ENCODE assay signal across 8 cellular contexts in the genomic region with DNA sequence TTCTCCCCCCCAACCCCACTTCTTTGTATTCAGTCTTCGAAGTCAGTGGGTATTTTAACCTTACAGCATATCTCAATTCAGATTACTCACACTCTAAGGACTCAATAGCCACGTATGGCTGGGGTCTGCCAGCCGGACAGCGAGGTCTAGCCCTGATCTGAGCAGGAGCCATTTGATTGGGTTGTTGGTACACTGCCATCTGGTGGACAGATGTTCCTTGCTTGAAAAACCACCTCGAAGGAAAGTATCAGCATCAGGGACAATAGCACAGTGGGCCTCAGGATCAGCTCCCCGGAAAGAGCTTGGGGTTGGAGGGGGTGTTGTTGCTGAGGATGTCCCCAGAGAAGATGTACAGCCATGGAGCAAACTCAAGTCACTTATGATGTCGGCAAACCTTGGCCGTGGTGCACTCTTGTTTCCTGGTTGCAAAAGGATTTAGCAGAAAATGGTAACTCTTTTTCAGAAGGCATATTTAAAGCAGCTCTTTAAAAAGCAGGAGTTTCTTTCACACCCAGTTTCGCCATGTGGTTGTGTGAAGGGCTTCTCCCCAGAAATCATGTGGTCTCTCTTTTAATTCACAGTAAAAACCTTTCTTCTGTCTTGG. TPM values are rescaled to one million over a fixed set of nuclear protein-coding genes. Genes with fewer than 3 reads are reported as not detected.
DNase-seq lines count a peak whose midpoint lies in the region; ATAC-seq, FAIRE-seq and TF ChIP-seq lines count a peak whose summit lies in the region.

No MANE protein-coding gene starts in this region.

- no peak for TF ChIP-seq POLR2A in H1 (IDR thresholded peaks at IDR 0.05; ENCODE audit: control extremely low read depth in 1 of 2, low read depth in 2 of 2, low read length in 2 of 2)

- in situ Hi-C loops in G401 (cut with HindIII; ENCODE audit: low sequenced_read_pairs): no loop called here

- peak; percentile 93 for FAIRE-seq in H1 (lab: Jason Lieb, UNC)

- H3K56ac ChIP-seq in H1 (replicated peaks; ENCODE audit: insufficient read length, low read depth, low read length): no peak overlapping the region

- no peaks in the 10 kb centered on the region for H3K27me3 ChIP-seq in H1 (replicated peaks in 1 of 4; ENCODE audit: control insufficient read depth in 3 of 4, extremely low read depth in 1 of 4, insufficient read depth in 3 of 4, low read length in 3 of 4)
- peaks cover 40 to 51% of the 10 kb centered on the region in 2 experiments for H3K27me3 ChIP-seq in mesenchymal stem cell (ENCODE audit: control insufficient read depth in 1 of 2, insufficient read depth in 1 of 2, low read length in 2 of 2)

- no peaks in the 10 kb centered on the region for H3K9me3 Mint-ChIP-seq in activated CD8-positive, alpha-beta T cell treated with anti-CD3 and anti-CD28 coated beads for 36 hours

- H3K9ac ChIP-seq in H1 (replicated peaks in 1 of 4; ENCODE audit: extremely low read depth in 1 of 4, low read depth in 3 of 4, low read length in 3 of 4) (no peak overlapping the region), mesenchymal stem cell (ENCODE audit: low read length) (no peak overlapping the region)

- POLR2A ChIA-PET in activated CD8-positive, alpha-beta T cell treated with anti-CD3 and anti-CD28 coated beads for 36 hours (lab: Charles Lee): interaction anchor here (0.8 kb wide), 1 partner anchor 236 kb away, joined by 3 read pairs; no protein-coding TSS in a partner anchor
- POLR2A ChIA-PET in H1 (lab: Charles Lee; ENCODE audit: partially characterized antibody): interaction anchor here (0.8 kb wide), 1 partner anchor 23 kb away, joined by 3 read pairs; no protein-coding TSS in a partner anchor

- ATAC-seq in HG03280 (IDR thresholded peaks at IDR 0.05; ENCODE audit: unreplicated experiment) (peak; percentile 57), HG03025 (IDR thresholded peaks at IDR 0.05; ENCODE audit: low FRiP score, unreplicated experiment) (no peak)
- ATAC-seq in activated CD8-positive, alpha-beta T cell treated with anti-CD3 and anti-CD28 coated beads for 36 hours: peak; percentile 75
- ATAC-seq in stimulated activated naive CD8-positive, alpha-beta T cell treated with anti-CD3 and anti-CD28 coated beads, Interleukin-15, Interleukin-2, amounts not matched to agents 100 U/mL and 50 U/mL, for 24 hours: peak; percentile 74

- H2BK15ac ChIP-seq in H1 (ENCODE audit: low read length) (no peak overlapping the region), mesenchymal stem cell (ENCODE audit: low read depth, poor library complexity, severe bottlenecking) (no peak overlapping the region)

- H4K91ac ChIP-seq in H1 (replicated peaks; ENCODE audit: insufficient read length, low read length) (no peak overlapping the region), mesenchymal stem cell (ENCODE audit: low read length) (no peak overlapping the region)

- no peaks in the 10 kb centered on the region for H3K79me2 ChIP-seq in H1 (ENCODE audit: control insufficient read depth in 1 of 2, insufficient read depth in 2 of 2, low read length in 2 of 2)

- no peak overlapping the region for H2AK5ac ChIP-seq in H1 (ENCODE audit: low read depth, low read length)
- H2AK5ac ChIP-seq in mesenchymal stem cell (ENCODE audit: low read length, severe bottlenecking): no peak overlapping the region

- 42% methylated on average over 9 of the region's 9 CpGs; no CpG with 5 or more reads in 1 of the 2 experiments for WGBS in H1 (ENCODE audit: extremely low coverage in 1 of 2, insufficient coverage in 1 of 2, insufficient read length in 1 of 2, insufficient replicate concordance in 2 of 2, low coverage in 1 of 2, low lambda C conversion rate in 2 of 2, missing lambda C conversion rate in 1 of 2), 2 experiments
- 30% methylated on average over 9 of the region's 9 CpGs for WGBS in mesenchymal stem cell

- H3K4me1 ChIP-seq in H1 (replicated peaks in 1 of 4; ENCODE audit: control insufficient read depth in 3 of 4, insufficient read depth in 4 of 4, low read length in 3 of 4): peaks cover 0 to 2% (median 0%) of the 10 kb centered on the region in 4 experiments; a peak in 2 of 7 replicates
- H3K4me1 ChIP-seq in mesenchymal stem cell (ENCODE audit: control insufficient read depth, insufficient read depth, low read depth, low read length): no peaks in the 10 kb centered on the region

- H4K5ac ChIP-seq in H1 (ENCODE audit: insufficient read length, low read depth, low read length): no peak overlapping the region

- peak; percentile 67 for TF ChIP-seq CTCF in activated CD8-positive, alpha-beta T cell treated with anti-CD3 and anti-CD28 coated beads for 36 hours (IDR thresholded peaks at IDR 0.05)
- TF ChIP-seq CTCF in H1 (IDR thresholded peaks at IDR 0.05; ENCODE audit: control extremely low read depth in 1 of 3, insufficient read depth in 1 of 3, low read depth in 1 of 3, low read length in 3 of 3): peak; percentile 51 to 89 (median 87)

- H2BK120ac ChIP-seq in H1 (replicated peaks; ENCODE audit: low read depth, low read length): no peak overlapping the region
- no peak overlapping the region for H2BK120ac ChIP-seq in mesenchymal stem cell (ENCODE audit: low read depth, low read length)

- H2BK5ac ChIP-seq in H1 (ENCODE audit: low read depth, low read length) (no peak overlapping the region), mesenchymal stem cell (ENCODE audit: low read depth, low read length, poor library complexity, severe bottlenecking) (no peak overlapping the region)

- no peak overlapping the region for H3K4me2 ChIP-seq in H1 (ENCODE audit: insufficient read depth in 1 of 2, low read depth in 2 of 2, low read length in 2 of 2)
- H3K4me2 ChIP-seq in mesenchymal stem cell (ENCODE audit: low read length, poor library complexity, severe bottlenecking): no peak overlapping the region

- H3K36me3 Mint-ChIP-seq in activated CD8-positive, alpha-beta T cell treated with anti-CD3 and anti-CD28 coated beads for 36 hours (ENCODE audit: low read depth): no peaks in the 10 kb centered on the region

- H3K14ac ChIP-seq in H1 (ENCODE audit: insufficient read length) (no peak overlapping the region), mesenchymal stem cell (ENCODE audit: low read length in 2 of 2) (no peak overlapping the region)

- intact Hi-C loops in activated CD8-positive, alpha-beta T cell treated with anti-CD3 and anti-CD28 coated beads for 36 hours (cut with micrococcal nuclease): loop anchor here (2.0 to 5.0 kb wide), 2 partner anchors 194 to 319 kb away; no protein-coding TSS in a partner anchor

- H3K27ac ChIP-seq in H1 (ENCODE audit: low read depth, low read length) (no peak overlapping the region), mesenchymal stem cell (ENCODE audit: low read length, poor library complexity, severe bottlenecking) (no peak overlapping the region)

- no peaks in the 10 kb centered on the region for H3K27me3 Mint-ChIP-seq in activated CD8-positive, alpha-beta T cell treated with anti-CD3 and anti-CD28 coated beads for 36 hours

- no peaks in the 10 kb centered on the region for H3K23me2 ChIP-seq in H1 (ENCODE audit: low read depth, low read length)

- H2AFZ ChIP-seq in H1 (ENCODE audit: low read length) (no peak overlapping the region), mesenchymal stem cell (ENCODE audit: low read depth, low read length) (no peak overlapping the region)

- TF ChIP-seq RAD21 in H1 (IDR thresholded peaks at IDR 0.05 in 1 of 2, conservative IDR thresholded peaks at IDR 0.05 in 1 of 2; ENCODE audit: low read depth in 2 of 2, low read length in 2 of 2): peak; percentile 82 to 85

- H3K18ac ChIP-seq in H1 (ENCODE audit: extremely low read depth, low read length): no peak overlapping the region
- no peak overlapping the region for H3K18ac ChIP-seq in mesenchymal stem cell (ENCODE audit: low read depth in 1 of 2, low read length in 2 of 2)

- peaks cover 12% of the 10 kb centered on the region for H3K4me1 Mint-ChIP-seq in activated CD8-positive, alpha-beta T cell treated with anti-CD3 and anti-CD28 coated beads for 36 hours (ENCODE audit: low read depth)

- CTCF ChIA-PET in activated CD8-positive, alpha-beta T cell treated with anti-CD3 and anti-CD28 coated beads for 36 hours (lab: Charles Lee): interaction anchor here (0.7 to 14.6 kb wide), 33 partner anchors 9 to 322 kb away, joined by 3 to 170 read pairs (median 4); no protein-coding TSS in a partner anchor
- CTCF ChIA-PET in H1 (lab: Charles Lee; ENCODE audit: partially characterized antibody): interaction anchor here (0.7 to 10.8 kb wide), 33 partner anchors 10 to 236 kb away, joined by 3 to 151 read pairs (median 4); partner anchors contain the start of gene KCNMB1

- H3K36me3 ChIP-seq in H1 (ENCODE audit: control insufficient read depth in 2 of 4, insufficient read depth in 4 of 4, low read length in 3 of 4): no peaks in the 10 kb centered on the region
- no peaks in the 10 kb centered on the region for H3K36me3 ChIP-seq in mesenchymal stem cell (ENCODE audit: control insufficient read depth in 1 of 2, insufficient read depth in 2 of 2, low read depth in 1 of 2, low read length in 2 of 2)

- no peak overlapping the region for H3K27ac Mint-ChIP-seq in activated CD8-positive, alpha-beta T cell treated with anti-CD3 and anti-CD28 coated beads for 36 hours

- H3K4me3 ChIP-seq in H1 (ENCODE audit: extremely low read depth in 1 of 4, insufficient read depth in 2 of 4, low read depth in 3 of 4, low read length in 4 of 4): no peak overlapping the region
- H3K4me3 ChIP-seq in mesenchymal stem cell (ENCODE audit: insufficient read depth in 1 of 2, low read depth in 1 of 2, low read length in 2 of 2): no peak overlapping the region

- H3K4ac ChIP-seq in H1 (replicated peaks; ENCODE audit: insufficient read length, low read depth, low read length) (no peak overlapping the region), mesenchymal stem cell (ENCODE audit: low read depth in 1 of 2, low read length in 2 of 2) (no peak overlapping the region)

- H3K9me3 ChIP-seq in H1 (ENCODE audit: insufficient read depth in 2 of 2, low read depth in 1 of 2, low read length in 1 of 2): no peaks in the 10 kb centered on the region
- H3K9me3 ChIP-seq in mesenchymal stem cell (ENCODE audit: control insufficient read depth, low read length): no peaks in the 10 kb centered on the region

- H3K23ac ChIP-seq in H1 (ENCODE audit: insufficient read length): no peak overlapping the region
- no peak overlapping the region for H3K23ac ChIP-seq in mesenchymal stem cell (ENCODE audit: low read length in 2 of 2)

- H2BK20ac ChIP-seq in H1 (ENCODE audit: low read length): no peak overlapping the region

- no peak overlapping the region for H2BK12ac ChIP-seq in H1 (ENCODE audit: low read depth, low read length)
- H2BK12ac ChIP-seq in mesenchymal stem cell (ENCODE audit: low read length in 2 of 2): no peak overlapping the region

- DNase-seq in G401 (ENCODE audit: low spot score) (peak; percentile 65), NCI-H82 treated with DMSO at 0.1 percent for 48 hours (lab: John Stamatoyannopoulos, UW; ENCODE audit: unreplicated experiment) (peak; percentile 2), H1 (ENCODE audit: low read depth in 1 of 2, low spot score in 2 of 2) (peak in 1 of 2 experiments; percentile 72), mesenchymal stem cell (peak; percentile 73)
- DNase-seq in activated CD8-positive, alpha-beta T cell treated with anti-CD3 and anti-CD28 coated beads for 36 hours: peak; percentile 72
- DNase-seq in stimulated activated naive CD8-positive, alpha-beta T cell treated with anti-CD3 and anti-CD28 coated beads, Interleukin-15, Interleukin-2, amounts not matched to agents 100 U/mL and 50 U/mL, for 24 hours: peak; percentile 59

- H4K8ac ChIP-seq in H1 (ENCODE audit: extremely low read depth, insufficient read depth, low read length): no peak overlapping the region
- H4K8ac ChIP-seq in mesenchymal stem cell (ENCODE audit: low read length): no peak overlapping the region

- no peak overlapping the region for H3K4me3 Mint-ChIP-seq in activated CD8-positive, alpha-beta T cell treated with anti-CD3 and anti-CD28 coated beads for 36 hours

- H3K79me1 ChIP-seq in H1 (ENCODE audit: low read depth, low read length) (no peaks in the 10 kb centered on the region), mesenchymal stem cell (replicated peaks; ENCODE audit: low read length, poor library complexity, severe bottlenecking) (no peaks in the 10 kb centered on the region)

- H4K20me1 ChIP-seq in H1 (replicated peaks in 1 of 2; ENCODE audit: control insufficient read depth in 1 of 2, insufficient read depth in 2 of 2, low read length in 2 of 2): no peaks in the 10 kb centered on the region

- no peak for TF ChIP-seq EP300 in H1 (IDR thresholded peaks at IDR 0.05; ENCODE audit: borderline replicate concordance in 1 of 2, low read depth in 2 of 2, low read length in 2 of 2)

RNA-seq across cellular contexts. Expression of gene KCNMB1, which starts 31.7 kb away (rescaled TPM):
- total RNA-seq in G401 (2014; rRNA removed; shearing (Covaris generic)): not detected in 2 replicates
- not detected for total RNA-seq in activated CD8-positive, alpha-beta T cell treated with anti-CD3 and anti-CD28 coated beads for 36 hours
- total RNA-seq in H1 (2021; fragmentation: NEBNext Ultra II Directional; extraction: Animal tissue kit (Norgen Biotek cat#: 25700)): 0.10 and 0.19 TPM in 2 replicates
- 0.08 TPM in 2 replicates for polyA plus RNA-seq in H1 (2011; rRNA removed)
- polyA plus RNA-seq in H1 (2011; cell fraction: cytosol; rRNA removed): 0.05 TPM
- 0.16 TPM for polyA plus RNA-seq in H1 (2011; cell fraction: nucleus; rRNA removed)
- polyA plus RNA-seq in H1 (2012, experiment 1 of 2): 0.07 to 0.20 TPM (median 0.12 TPM) in 4 replicates
- 0.09 TPM for polyA plus RNA-seq in H1 (2012, experiment 2 of 2)
- 0.20 TPM for polyA plus RNA-seq in H1 (2013, experiment 1 of 2)
- 0.28 TPM for polyA plus RNA-seq in H1 (2013, experiment 2 of 2)
- polyA minus RNA-seq in H1 (2011; rRNA and poly(A)+ RNA removed): 0.09 and 0.12 TPM in 2 replicates
- not detected for polyA minus RNA-seq in H1 (2011; cell fraction: cytosol; rRNA and poly(A)+ RNA removed)
- not detected for polyA minus RNA-seq in H1 (2011; cell fraction: nucleus; rRNA and poly(A)+ RNA removed)
- polyA plus RNA-seq in mesenchymal stem cell (2013, experiment 1 of 2): not detected
- not detected for polyA plus RNA-seq in mesenchymal stem cell (2013, experiment 2 of 2)
